7 cellular contexts compared by ENCODE assay signal in the genomic region with DNA sequence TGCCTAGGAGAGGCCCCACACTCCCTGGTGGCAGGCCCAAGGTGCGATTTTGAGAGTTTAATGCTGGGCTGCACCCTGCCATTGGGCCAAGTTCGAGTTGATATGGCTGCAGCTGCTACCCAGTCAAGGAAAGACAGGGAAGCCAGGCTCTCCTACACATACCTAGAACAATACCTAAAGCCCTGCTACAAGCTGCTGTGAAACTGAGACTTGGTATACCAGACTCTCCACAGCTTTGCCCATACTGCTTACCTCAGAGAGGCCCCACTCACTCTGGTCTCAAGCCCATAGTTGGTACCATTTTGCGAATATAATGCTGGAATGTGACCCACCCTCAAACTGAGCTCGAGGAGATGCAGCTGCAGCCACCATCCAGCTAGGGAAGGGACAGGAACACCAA.
"Had no signal": no experiment of that assay in that cellular context is flagged by ENCODE, and none has a peak within 500 bp of the region (broad histone marks: within the 10 kb centered on the region; RNA-seq: fewer than 3 reads in every experiment).

No MANE protein-coding gene starts in this region.

- H3K36me3 ChIP-seq: HAP-1 had no signal

- H3K9me3 ChIP-seq: HAP-1 had no signal

- H3K9ac ChIP-seq: GM23248 had no signal

- H3K27ac ChIP-seq: GM23248 had no signal

- H3K4me3 ChIP-seq: GM23248, HAP-1 had no signal

- H2AFZ ChIP-seq: GM23248 had no signal

- DNase-seq: GM23248, GOT3, H7, HFFc6, KBM-7 had no signal

- H3K4me1 ChIP-seq: HAP-1 had no signal

- ATAC-seq: HCT116 had no signal
